In the genomic region with DNA sequence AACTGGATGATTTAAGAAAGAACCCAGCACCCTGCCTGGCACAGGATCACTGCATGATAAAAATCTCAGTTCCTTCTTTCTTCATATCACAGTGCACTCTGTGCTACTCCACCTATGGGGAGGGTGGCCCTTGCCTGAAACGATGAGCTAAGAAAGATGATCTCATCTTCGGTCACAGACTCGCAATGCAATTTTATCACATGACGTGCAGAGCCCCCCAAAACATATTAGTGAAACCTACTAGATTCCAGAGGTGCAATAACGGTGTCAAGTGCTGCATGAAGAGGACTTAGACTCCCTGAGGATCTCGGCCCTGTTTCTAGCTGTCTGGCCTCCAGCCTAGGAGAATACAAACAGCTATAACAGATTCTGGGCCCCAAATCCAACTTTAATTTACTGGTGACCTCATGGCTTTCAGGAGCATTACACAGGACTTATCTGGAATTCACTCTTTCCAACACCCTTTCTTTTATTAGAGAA, we compare ENCODE assay signal across 13 cellular contexts.
DNase-seq lines count a peak whose midpoint lies in the region; ATAC-seq and TF ChIP-seq lines count a peak whose summit lies in the region.
"Had no signal": no experiment of that assay in that cellular context is flagged by ENCODE, and none has a peak within 500 bp of the region (broad histone marks: within the 10 kb centered on the region; RNA-seq: fewer than 3 reads in every experiment).

No MANE protein-coding gene starts in this region.

- in situ Hi-C loops in GM13977 (cut with MboI; ENCODE audit: low pct_unique_long_range_greater_than_20kb, low sequenced_read_pairs, unreplicated experiment), result no loop called here

- CTCF ChIA-PET in RWPE1 (lab: Yijun Ruan, JAX), result no interaction called here

- ATAC-seq in GM21390 (IDR thresholded peaks at IDR 0.05; ENCODE audit: unreplicated experiment), result peak; percentile 61
- peak; percentile 87 for ATAC-seq in HG03432 (IDR thresholded peaks at IDR 0.05; ENCODE audit: unreplicated experiment)
- ATAC-seq in naive B cell (ENCODE audit: low read depth in 2 of 2), result peak; percentile 95 to 96
- ATAC-seq: PC-3 had no signal

- H3K27me3 Mint-ChIP-seq in naive B cell, result no peaks in the 10 kb centered on the region

- DNase-seq in GM12865 (ENCODE audit: low read depth), result peak; percentile 58
- peak; percentile 24 for DNase-seq in naive B cell
- no peak for DNase-seq in GM13977 (ENCODE audit: low spot score)
- DNase-seq in NCI-H510A treated with DMSO at 0.1 percent for 48 hours (lab: John Stamatoyannopoulos, UW), result no peak
- DNase-seq in activated effector memory CD4-positive, alpha-beta T cell treated with anti-CD3 and anti-CD28 coated beads, Interleukin-2, amount 50 U/mL, for 16 hours, result no peak
- DNase-seq in RWPE1 (ENCODE audit: low spot score), result no peak
- DNase-seq: dorsolateral prefrontal cortex, NCI-H1436 treated with DMSO at 0.1 percent for 48 hours, PC-3 had no signal

- H3K9me3 Mint-ChIP-seq in naive B cell, result no peaks in the 10 kb centered on the region
- H3K9me3 Mint-ChIP-seq: mesothelial cell of epicardium had no signal

- H3K36me3 Mint-ChIP-seq in naive B cell, result no peaks in the 10 kb centered on the region
- H3K36me3 Mint-ChIP-seq: mesothelial cell of epicardium had no signal

- POLR2A ChIA-PET in RWPE1 (lab: Yijun Ruan, JAX; ENCODE audit: low non-redundant PET), result no interaction called here

- H3K4me3 ChIP-seq in GM12865 (ENCODE audit: low read depth, low read length), result no peak overlapping the region
- H3K4me3 ChIP-seq: dorsolateral prefrontal cortex had no signal

- H3K4me1 Mint-ChIP-seq in naive B cell, result peaks cover 27 to 35% (median 29%) of the 10 kb centered on the region in 3 donors

- H3K4me3 Mint-ChIP-seq in naive B cell, result peak overlapping the region in 1 of 8 donors; percentile 61
- H3K4me3 Mint-ChIP-seq: mesothelial cell of epicardium had no signal

- TF ChIP-seq CTCF in GM12865 (IDR thresholded peaks at IDR 0.05; ENCODE audit: insufficient read depth, low read depth, low read length, missing control alignments), result no peak
- TF ChIP-seq CTCF in GM13977 (IDR thresholded peaks at IDR 0.05; ENCODE audit: extremely low read depth, insufficient read depth, missing control alignments), result no peak
- no peak for TF ChIP-seq CTCF in RWPE1 (conservative IDR thresholded peaks at IDR 0.05; ENCODE audit: low read depth)

- peak overlapping the region in 5 of 6 donors; percentile 34 to 91 (median 61) for H3K27ac Mint-ChIP-seq in naive B cell
- H3K27ac Mint-ChIP-seq: mesothelial cell of epicardium had no signal

- no peak overlapping the region for H3K27ac ChIP-seq in RWPE1
- H3K27ac ChIP-seq: HL-60 had no signal

Comparison
In these comparisons a context has a peak if more than half of its experiments do, and no peak if none do; other contexts are left out.
1. DNase-seq: peak in GM12865 (single experiment) and naive B cell (single experiment); none in GM13977 (single experiment), NCI-H510A treated with DMSO at 0.1 percent for 48 hours (single experiment), activated effector memory CD4-positive, alpha-beta T cell treated with anti-CD3 and anti-CD28 coated beads, Interleukin-2, amount 50 U/mL, for 16 hours (single experiment) and RWPE1 (single experiment).
2. Peak in every context shown above with its lines, with median percentiles within 50 percentile points of each other: ATAC-seq.